In genomic region chr9:15735083-15735974, GRCh38 we compare ENCODE assay signal across 12 cellular contexts.
DNase-seq lines count a peak whose midpoint lies in the region; ATAC-seq and TF ChIP-seq lines count a peak whose summit lies in the region.
"Had no signal": no experiment of that assay in that cellular context is flagged by ENCODE, and none has a peak within 500 bp of the region (broad histone marks: within the 10 kb centered on the region; RNA-seq: fewer than 3 reads in every experiment).

No MANE protein-coding gene starts in this region.

- H3K27ac Mint-ChIP-seq in stimulated activated naive CD8-positive, alpha-beta T cell treated with anti-CD3 and anti-CD28 coated beads, Interleukin-15, amount 100 ng/mL, for 72 hours, result no peak overlapping the region

- no peaks in the 10 kb centered on the region for H3K4me1 Mint-ChIP-seq in stimulated activated naive CD8-positive, alpha-beta T cell treated with anti-CD3 and anti-CD28 coated beads, Interleukin-15, amount 100 ng/mL, for 72 hours

- no peak for TF ChIP-seq CTCF in choroid plexus epithelial cell (conservative IDR thresholded peaks at IDR 0.05; ENCODE audit: low read depth, low read length)

- H3K4me3 Mint-ChIP-seq in stimulated activated naive CD8-positive, alpha-beta T cell treated with anti-CD3 and anti-CD28 coated beads, Interleukin-15, amount 100 ng/mL, for 72 hours, result no peak overlapping the region

- H3K27me3 Mint-ChIP-seq in stimulated activated naive CD8-positive, alpha-beta T cell treated with anti-CD3 and anti-CD28 coated beads, Interleukin-15, amount 100 ng/mL, for 72 hours, result no peaks in the 10 kb centered on the region

- DNase-seq in AG20443 (ENCODE audit: low spot score), result peak; percentile 61
- DNase-seq in LoVo (ENCODE audit: low spot score), result peak; percentile 7
- DNase-seq in choroid plexus epithelial cell (ENCODE audit: low read depth), result peak; percentile 95
- DNase-seq in myocyte (ENCODE audit: low read depth), result peak; percentile 58
- no peak for DNase-seq in stimulated activated naive CD8-positive, alpha-beta T cell treated with anti-CD3 and anti-CD28 coated beads, Interleukin-15, amount 100 ng/mL, for 72 hours
- DNase-seq in SIG-M5 (lab: John Stamatoyannopoulos, UW), result no peak
- no peak for DNase-seq in NCI-H146 treated with DMSO at 0.1 percent for 48 hours (lab: John Stamatoyannopoulos, UW; ENCODE audit: unreplicated experiment)
- DNase-seq: effector memory CD4-positive, alpha-beta T cell; GOT3; left cardiac atrium; NCI-H1092 treated with DMSO at 0.1 percent for 48 hours had no signal

- no peaks in the 10 kb centered on the region for H3K9me3 Mint-ChIP-seq in stimulated activated naive CD8-positive, alpha-beta T cell treated with anti-CD3 and anti-CD28 coated beads, Interleukin-15, amount 100 ng/mL, for 72 hours

- no peak overlapping the region for H3K4me3 ChIP-seq in choroid plexus epithelial cell (ENCODE audit: low read depth, low read length)

- ATAC-seq in GM19023 (IDR thresholded peaks at IDR 0.05; ENCODE audit: unreplicated experiment), result no peak
- no peak for ATAC-seq in stimulated activated naive CD8-positive, alpha-beta T cell treated with anti-CD3 and anti-CD28 coated beads, Interleukin-15, amount 100 ng/mL, for 72 hours

Comparison
In these comparisons a context has a peak if more than half of its experiments do, and no peak if none do; other contexts are left out.
1. DNase-seq: peak in AG20443 (single experiment), LoVo (single experiment), choroid plexus epithelial cell (single experiment) and myocyte (single experiment); none in stimulated activated naive CD8-positive, alpha-beta T cell treated with anti-CD3 and anti-CD28 coated beads, Interleukin-15, amount 100 ng/mL, for 72 hours (0 of 2), SIG-M5 (single experiment) and NCI-H146 treated with DMSO at 0.1 percent for 48 hours (single experiment).